In the genomic region with DNA sequence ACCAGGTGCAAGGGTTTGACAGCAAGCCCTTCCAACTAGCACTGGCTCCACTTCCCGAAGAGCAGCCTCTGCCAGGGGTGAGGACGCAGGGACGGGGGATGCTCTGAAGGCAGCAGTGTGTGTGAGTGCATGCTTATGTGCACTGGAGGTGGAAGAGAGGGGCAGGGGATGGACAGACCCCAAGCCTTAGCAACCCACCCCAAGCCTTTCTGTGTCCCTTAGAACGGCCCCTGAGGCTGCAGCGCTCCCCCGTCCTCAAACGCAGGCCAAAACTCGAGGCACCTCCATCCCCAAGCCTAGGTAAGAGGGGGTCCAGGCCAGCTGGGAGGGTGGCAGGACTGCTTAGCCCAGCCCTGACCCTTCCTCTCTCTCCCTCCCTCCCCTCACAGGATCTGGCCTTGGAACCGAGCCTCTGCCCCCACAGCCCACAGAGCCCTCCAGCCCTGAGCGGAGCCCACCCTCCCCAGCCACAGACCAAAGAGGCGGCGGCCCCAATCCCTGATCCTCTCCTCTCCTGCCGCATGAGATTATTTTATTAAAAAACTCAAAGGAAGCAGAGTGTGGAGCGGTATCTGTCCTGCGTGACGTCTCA, we compare ENCODE assay signal across 24 cellular contexts. TPM values are rescaled to one million over a fixed set of nuclear protein-coding genes. Genes with fewer than 3 reads are reported as not detected.
DNase-seq lines count a peak whose midpoint lies in the region; ATAC-seq, FAIRE-seq and TF ChIP-seq lines count a peak whose summit lies in the region.
"Had no signal": no experiment of that assay in that cellular context is flagged by ENCODE, and none has a peak within 500 bp of the region (broad histone marks: within the 10 kb centered on the region; RNA-seq: fewer than 3 reads in every experiment).

No MANE protein-coding gene starts in this region.

- intact Hi-C loops in kidney (cut with DNase I): no loop called here

- H3K9me3 ChIP-seq in CD4-positive, CD25-positive, alpha-beta regulatory T cell (ENCODE audit: control insufficient read depth in 2 of 2, low read length in 2 of 2): no peaks in the 10 kb centered on the region
- H3K9me3 ChIP-seq in DOHH2 (ENCODE audit: control insufficient read depth, insufficient read depth, low read length) (no peaks in the 10 kb centered on the region), kidney (ENCODE audit: control insufficient read depth in 1 of 2, low read length in 2 of 2) (no peaks in the 10 kb centered on the region)
- H3K9me3 ChIP-seq: A549, Peyer's patch, SJCRH30 had no signal

- H3K4me1 ChIP-seq in CD4-positive, CD25-positive, alpha-beta regulatory T cell (ENCODE audit: control insufficient read depth, insufficient read depth, low read length, poor library complexity, severe bottlenecking): peaks cover 30% of the 10 kb centered on the region
- H3K4me1 ChIP-seq in DOHH2 (ENCODE audit: control insufficient read depth, low read length): peaks cover 24% of the 10 kb centered on the region
- H3K4me1 ChIP-seq in kidney (ENCODE audit: control insufficient read depth in 1 of 2, insufficient read depth in 1 of 2, low read depth in 1 of 2, low read length in 2 of 2): peaks cover 3 to 23% of the 10 kb centered on the region in 2 donors
- H3K4me1 ChIP-seq: SJCRH30 had no signal

- no peak for ATAC-seq in CD4-positive, CD25-positive, alpha-beta regulatory T cell (ENCODE audit: low read depth in 2 of 2)
- ATAC-seq in stimulated activated effector memory CD8-positive, alpha-beta T cell treated with anti-CD3 and anti-CD28 coated beads, Interleukin-12 subunit alpha, Interleukin-12 subunit beta, amount 100 ng/mL, for 72 hours: no peak
- ATAC-seq in HG02885 (IDR thresholded peaks at IDR 0.05; ENCODE audit: poor library complexity, unreplicated experiment): no peak
- ATAC-seq: A549; CD8-positive, alpha-beta T cell; HCT116 had no signal

- H3K27me3 ChIP-seq in CD4-positive, CD25-positive, alpha-beta regulatory T cell (ENCODE audit: control insufficient read depth, insufficient read depth, low read length): no peaks in the 10 kb centered on the region
- no peaks in the 10 kb centered on the region for H3K27me3 ChIP-seq in DOHH2 (ENCODE audit: control insufficient read depth, low read length)
- H3K27me3 ChIP-seq: SJCRH30 had no signal

- peak overlapping the region in 3 of 4 donors; percentile 26 to 77 (median 41) for H3K4me3 Mint-ChIP-seq in CD4-positive, CD25-positive, alpha-beta regulatory T cell
- H3K4me3 Mint-ChIP-seq in stimulated activated effector memory CD8-positive, alpha-beta T cell treated with anti-CD3 and anti-CD28 coated beads, Interleukin-12 subunit alpha, Interleukin-12 subunit beta, amount 100 ng/mL, for 72 hours: peak overlapping the region; percentile 90

- H3K36me3 ChIP-seq in CD4-positive, CD25-positive, alpha-beta regulatory T cell (ENCODE audit: control insufficient read depth, insufficient read depth, low read length): peaks cover 29% of the 10 kb centered on the region
- H3K36me3 ChIP-seq in DOHH2 (ENCODE audit: control insufficient read depth, low read length): peaks cover 65% of the 10 kb centered on the region
- no peaks in the 10 kb centered on the region for H3K36me3 ChIP-seq in kidney (ENCODE audit: control insufficient read depth in 1 of 2, insufficient read depth in 2 of 2, low read length in 2 of 2)
- H3K36me3 ChIP-seq: SJCRH30 had no signal

- peaks cover 9% of the 10 kb centered on the region for H3K36me3 Mint-ChIP-seq in CD4-positive, CD25-positive, alpha-beta regulatory T cell
- peaks cover 72% of the 10 kb centered on the region for H3K36me3 Mint-ChIP-seq in stimulated activated effector memory CD8-positive, alpha-beta T cell treated with anti-CD3 and anti-CD28 coated beads, Interleukin-12 subunit alpha, Interleukin-12 subunit beta, amount 100 ng/mL, for 72 hours

- H3K9me2 ChIP-seq in DOHH2 (replicated peaks; ENCODE audit: control insufficient read depth, low read length): no peaks in the 10 kb centered on the region

- H3K27me3 Mint-ChIP-seq in CD4-positive, CD25-positive, alpha-beta regulatory T cell: peaks cover 4% of the 10 kb centered on the region
- H3K27me3 Mint-ChIP-seq: IgD-negative memory B cell had no signal

- H3K4me2 ChIP-seq in DOHH2 (ENCODE audit: low read length): peak overlapping the region; percentile 2; the same call in 1 of the 2 replicates
- H3K4me2 ChIP-seq: A549 had no signal

- peaks cover 4% of the 10 kb centered on the region; the same call in 1 of the 2 replicates for H4K20me1 ChIP-seq in DOHH2 (ENCODE audit: control insufficient read depth, insufficient read depth, low read depth, low read length)

- no peak overlapping the region for H3K27ac ChIP-seq in CD4-positive, CD25-positive, alpha-beta regulatory T cell (ENCODE audit: insufficient read depth, low read length, poor library complexity, severe bottlenecking)
- H3K27ac ChIP-seq in DOHH2 (ENCODE audit: low read depth, low read length) (no peak overlapping the region), kidney (ENCODE audit: low read depth in 2 of 2, low read length in 2 of 2) (no peak overlapping the region)
- H3K27ac ChIP-seq: A549, Peyer's patch, SJCRH30 had no signal

- TF ChIP-seq CTCF in DOHH2 (IDR thresholded peaks at IDR 0.05; ENCODE audit: low read depth, low read length, poor library complexity, severe bottlenecking) (no peak), kidney (IDR thresholded peaks at IDR 0.05; ENCODE audit: borderline replicate concordance, extremely low read depth, insufficient read depth) (no peak)

- H3K4me1 Mint-ChIP-seq in CD4-positive, CD25-positive, alpha-beta regulatory T cell: peaks cover 0 to 37% (median 14%) of the 10 kb centered on the region in 4 donors
- H3K4me1 Mint-ChIP-seq in stimulated activated effector memory CD8-positive, alpha-beta T cell treated with anti-CD3 and anti-CD28 coated beads, Interleukin-12 subunit alpha, Interleukin-12 subunit beta, amount 100 ng/mL, for 72 hours: peaks cover 38% of the 10 kb centered on the region

- DNase-seq in CD4-positive, CD25-positive, alpha-beta regulatory T cell: no peak
- DNase-seq in kidney: peak; percentile 52
- DNase-seq in stimulated activated effector memory CD8-positive, alpha-beta T cell treated with anti-CD3 and anti-CD28 coated beads, Interleukin-12 subunit alpha, Interleukin-12 subunit beta, amount 100 ng/mL, for 72 hours (ENCODE audit: low spot score in 2 of 2): peak in 1 of 2 donors; percentile 47
- DNase-seq in activated CD8-positive, alpha-beta memory T cell treated with anti-CD3 and anti-CD28 coated beads, Interleukin-2, amount 50 U/mL, for 48 hours: no peak
- no peak for DNase-seq in NCI-H226
- no peak for DNase-seq in NCI-H69 (lab: John Stamatoyannopoulos, UW)
- DNase-seq: Calu3; CD8-positive, alpha-beta T cell; EL; GF-D8; MV-4-11; NCI-H1105 treated with DMSO at 0.1 percent for 48 hours; NCI-H2029 treated with DMSO at 0.1 percent for 48 hours; NCI-H345; NCI-H524; NCI-H82; Peyer's patch; SJCRH30 had no signal

- H3K79me2 ChIP-seq in DOHH2 (ENCODE audit: control insufficient read depth, low read length): peaks cover 29% of the 10 kb centered on the region

- H3K9me3 Mint-ChIP-seq in CD4-positive, CD25-positive, alpha-beta regulatory T cell: no peaks in the 10 kb centered on the region
- no peaks in the 10 kb centered on the region for H3K9me3 Mint-ChIP-seq in stimulated activated effector memory CD8-positive, alpha-beta T cell treated with anti-CD3 and anti-CD28 coated beads, Interleukin-12 subunit alpha, Interleukin-12 subunit beta, amount 100 ng/mL, for 72 hours
- H3K9me3 Mint-ChIP-seq: CD8-positive, alpha-beta T cell; IgD-negative memory B cell had no signal

- no peak overlapping the region for H3K9ac ChIP-seq in kidney (ENCODE audit: low read length in 2 of 2)

- H3F3A ChIP-seq in DOHH2 (ENCODE audit: control insufficient read depth, insufficient read depth): peaks cover 3% of the 10 kb centered on the region; the same call in 1 of the 2 replicates

- H3K27ac Mint-ChIP-seq in CD4-positive, CD25-positive, alpha-beta regulatory T cell: no peak overlapping the region
- peak overlapping the region; percentile 17 for H3K27ac Mint-ChIP-seq in stimulated activated effector memory CD8-positive, alpha-beta T cell treated with anti-CD3 and anti-CD28 coated beads, Interleukin-12 subunit alpha, Interleukin-12 subunit beta, amount 100 ng/mL, for 72 hours
- H3K27ac Mint-ChIP-seq: CD8-positive, alpha-beta T cell had no signal

- H3K4me3 ChIP-seq in CD4-positive, CD25-positive, alpha-beta regulatory T cell (ENCODE audit: low read depth, low read length): no peak overlapping the region
- H3K4me3 ChIP-seq in DOHH2 (ENCODE audit: low read length) (no peak overlapping the region), kidney (ENCODE audit: low read length in 2 of 2) (no peak overlapping the region)
- H3K4me3 ChIP-seq: A549, Peyer's patch, SJCRH30 had no signal

- no peak for FAIRE-seq in kidney (lab: Jason Lieb, UNC)
- FAIRE-seq: A549, H1 had no signal

RNA-seq across cellular contexts. Expression of gene ACD, which starts 2.9 kb away (rescaled TPM):
- 28.7 TPM for total RNA-seq in CD4-positive, CD25-positive, alpha-beta regulatory T cell
- polyA plus RNA-seq in CD4-positive, CD25-positive, alpha-beta regulatory T cell: 10 to 100 TPM; 29.5 to 36.7 (median 32.5) TPM
- 15.2 TPM for total RNA-seq in kidney
- 20.0 TPM for polyA plus RNA-seq in kidney (ENCODE audit: insufficient read depth, low read depth, low replicate concordance)

RNA-seq across cellular contexts. Expression of gene PARD6A, which starts 3.6 kb away (rescaled TPM):
- total RNA-seq in CD4-positive, CD25-positive, alpha-beta regulatory T cell: 6.2 TPM
- 10 to 100 TPM; 14.4 to 19.9 (median 18.2) TPM for polyA plus RNA-seq in CD4-positive, CD25-positive, alpha-beta regulatory T cell
- total RNA-seq in kidney: 6.1 TPM
- 17.1 TPM for polyA plus RNA-seq in kidney (ENCODE audit: insufficient read depth, low read depth, low replicate concordance)

RNA-seq across cellular contexts. Expression of gene ENKD1, which starts 9.4 kb away (rescaled TPM):
- 2.4 TPM for total RNA-seq in CD4-positive, CD25-positive, alpha-beta regulatory T cell
- polyA plus RNA-seq in CD4-positive, CD25-positive, alpha-beta regulatory T cell: 1 to 10 TPM in 3 of 4 donors, under 1 TPM in 1; 0.65 to 2.9 (median 1.5) TPM
- total RNA-seq in kidney: 30.2 TPM
- polyA plus RNA-seq in kidney (ENCODE audit: insufficient read depth, low read depth, low replicate concordance): 38.3 TPM

RNA-seq across cellular contexts. Expression of gene C16orf86, which starts 9.5 kb away (rescaled TPM):
- total RNA-seq in CD4-positive, CD25-positive, alpha-beta regulatory T cell: 3.2 TPM
- polyA plus RNA-seq in CD4-positive, CD25-positive, alpha-beta regulatory T cell: 1 to 10 TPM; 3.9 to 6.8 (median 6.0) TPM
- 6.6 TPM for total RNA-seq in kidney
- polyA plus RNA-seq in kidney (ENCODE audit: insufficient read depth, low read depth, low replicate concordance): 11.2 TPM

RNA-seq across cellular contexts. Expression of gene CARMIL2, which starts 12.2 kb away (rescaled TPM):
- 156 TPM for total RNA-seq in CD4-positive, CD25-positive, alpha-beta regulatory T cell
- 10 to 100 TPM in 3 of 4 donors, 1 to 10 TPM in 1; 9.2 to 20.7 (median 12.9) TPM for polyA plus RNA-seq in CD4-positive, CD25-positive, alpha-beta regulatory T cell
- total RNA-seq in kidney: 7.1 TPM
- polyA plus RNA-seq in kidney (ENCODE audit: insufficient read depth, low read depth, low replicate concordance): 0.30 TPM
